17 cellular contexts compared by ENCODE assay signal in genomic region chr2:160871096-160871495, GRCh38.
DNase-seq lines count a peak whose midpoint lies in the region; ATAC-seq, FAIRE-seq and TF ChIP-seq lines count a peak whose summit lies in the region.
"Had no signal": no experiment of that assay in that cellular context is flagged by ENCODE, and none has a peak within 500 bp of the region (broad histone marks: within the 10 kb centered on the region; RNA-seq: fewer than 3 reads in every experiment).

No MANE protein-coding gene starts in this region.

- H3F3A ChIP-seq in smooth muscle cell (ENCODE audit: low read depth): no peaks in the 10 kb centered on the region

- H3K9ac ChIP-seq in kidney (ENCODE audit: low read length in 2 of 2) (no peak overlapping the region), smooth muscle cell (ENCODE audit: low read depth) (no peak overlapping the region)

- no peak for TF ChIP-seq EP300 in tibial nerve (IDR thresholded peaks at IDR 0.05)

- H3K27ac ChIP-seq in kidney (ENCODE audit: low read depth in 2 of 2, low read length in 2 of 2) (peak overlapping the region in 1 of 2 donors; percentile 5), smooth muscle cell (ENCODE audit: low read depth) (no peak overlapping the region), tibial nerve (peak overlapping the region in 2 of 4 donors; percentile 24 to 55)
- H3K27ac ChIP-seq: RWPE1 had no signal

- WGBS in smooth muscle cell (ENCODE audit: low lambda C conversion rate): 36% methylated on average over 2 of the region's 2 CpGs
- 25 to 31% methylated on average over 2 of the region's 2 CpGs for WGBS in tibial nerve, 2 donors

- no peak overlapping the region for H3K4me3 ChIP-seq in choroid plexus epithelial cell (ENCODE audit: low read depth, low read length)
- H3K4me3 ChIP-seq in kidney (ENCODE audit: low read length in 2 of 2): no peak overlapping the region
- H3K4me3 ChIP-seq in smooth muscle cell: no peak overlapping the region
- no peak overlapping the region for H3K4me3 ChIP-seq in tibial nerve

- H3K36me3 ChIP-seq in kidney (ENCODE audit: control insufficient read depth in 1 of 2, insufficient read depth in 2 of 2, low read length in 2 of 2) (no peaks in the 10 kb centered on the region), smooth muscle cell (ENCODE audit: low read depth) (no peaks in the 10 kb centered on the region), tibial nerve (no peaks in the 10 kb centered on the region)

- ATAC-seq in left lobe of liver (no peak), HG02610 (IDR thresholded peaks at IDR 0.05; ENCODE audit: unreplicated experiment) (no peak)
- ATAC-seq: activated naive CD4-positive, alpha-beta T cell treated with anti-CD3 and anti-CD28 coated beads, Interleukin-2, amount 50 U/mL, for 72 hours had no signal

- H3K4me1 ChIP-seq in kidney (ENCODE audit: control insufficient read depth in 1 of 2, insufficient read depth in 1 of 2, low read depth in 1 of 2, low read length in 2 of 2): peaks cover 0 to 3% of the 10 kb centered on the region in 2 donors
- H3K4me1 ChIP-seq in smooth muscle cell (ENCODE audit: low read depth): no peaks in the 10 kb centered on the region
- H3K4me1 ChIP-seq in tibial nerve: peaks cover 0 to 17% (median 4%) of the 10 kb centered on the region in 4 donors

- no peak for FAIRE-seq in kidney (lab: Jason Lieb, UNC)
- FAIRE-seq: colon had no signal

- peak overlapping the region; percentile 70 for H2AFZ ChIP-seq in smooth muscle cell (ENCODE audit: low read depth)

- H3K9me3 ChIP-seq in kidney (ENCODE audit: control insufficient read depth in 1 of 2, low read length in 2 of 2) (no peaks in the 10 kb centered on the region), smooth muscle cell (replicated peaks; ENCODE audit: low read depth) (no peaks in the 10 kb centered on the region), tibial nerve (no peaks in the 10 kb centered on the region)

- peak; percentile 13 for DNase-seq in RPMI7951 (ENCODE audit: low read depth)
- peak; percentile 64 for DNase-seq in choroid plexus epithelial cell (ENCODE audit: low read depth)
- DNase-seq in kidney: peak; percentile 64
- no peak for DNase-seq in smooth muscle cell (lab: John Stamatoyannopoulos, UW; ENCODE audit: unreplicated experiment)
- no peak for DNase-seq in left lobe of liver (ENCODE audit: low spot score)
- DNase-seq in tibial nerve (ENCODE audit: low spot score in 2 of 2): no peak
- no peak for DNase-seq in RPMI8226
- DNase-seq: EL, midbrain, NCI-H187 treated with DMSO at 0.1 percent for 48 hours, NCI-H774, posterior cingulate gyrus, trophoblast cell had no signal

- TF ChIP-seq CTCF in choroid plexus epithelial cell (conservative IDR thresholded peaks at IDR 0.05; ENCODE audit: low read depth, low read length) (no peak), kidney (IDR thresholded peaks at IDR 0.05; ENCODE audit: borderline replicate concordance, extremely low read depth, insufficient read depth) (no peak), smooth muscle cell (IDR thresholded peaks at IDR 0.05; ENCODE audit: borderline replicate concordance, insufficient read depth, poor library complexity, severe bottlenecking) (no peak), tibial nerve (IDR thresholded peaks at IDR 0.05) (no peak)

- peak overlapping the region; percentile 24 for H3K4me2 ChIP-seq in smooth muscle cell

- TF ChIP-seq POLR2A in tibial nerve (IDR thresholded peaks at IDR 0.05): no peak

- H4K20me1 ChIP-seq in smooth muscle cell (ENCODE audit: low read depth): no peaks in the 10 kb centered on the region

- H3K27me3 ChIP-seq in smooth muscle cell (ENCODE audit: low read depth) (no peaks in the 10 kb centered on the region), tibial nerve (no peaks in the 10 kb centered on the region)

- intact Hi-C loops in kidney (cut with DNase I): no loop called here

- no peaks in the 10 kb centered on the region for H3K79me2 ChIP-seq in smooth muscle cell (ENCODE audit: low read depth)

Comparison
In these comparisons a context has a peak if more than half of its experiments do, and no peak if none do; other contexts are left out.
1. DNase-seq: peak in RPMI7951 (single experiment), choroid plexus epithelial cell (single experiment) and kidney (single experiment); none in smooth muscle cell (single experiment), left lobe of liver (single experiment), tibial nerve (0 of 2) and RPMI8226 (single experiment).